9 cellular contexts compared by ENCODE assay signal in genomic region chr22:50356186-50356585, GRCh38.
"Had no signal": no experiment of that assay in that cellular context is flagged by ENCODE, and none has a peak within 500 bp of the region (broad histone marks: within the 10 kb centered on the region; RNA-seq: fewer than 3 reads in every experiment).

No MANE protein-coding gene starts in this region.

- H3K4me1 Mint-ChIP-seq: GM23338, H9 had no signal

- H3K9ac ChIP-seq: GM23248 had no signal

- H3K27ac ChIP-seq: GM23248 had no signal

- H3K27ac Mint-ChIP-seq: GM23338, H9, HFFc6 had no signal

- H2AFZ ChIP-seq: GM23248, GM23338 had no signal

- ATAC-seq: GM23338, HCT116 had no signal

- H3K9me3 Mint-ChIP-seq: GM23338, H9, HFFc6 had no signal

- H3K4me3 Mint-ChIP-seq: GM23338, H9, HFFc6 had no signal

- DNase-seq: GM23248, GOT3, H7, H9, HCEC 1CT, HFFc6 had no signal

- H3K4me3 ChIP-seq: GM23248, GM23338, HAP-1 had no signal

- H3K4me1 ChIP-seq: HAP-1 had no signal

- H3K4me2 ChIP-seq: GM23338 had no signal

- H3K9me3 ChIP-seq: HAP-1 had no signal
